ENCODE assay signal across 25 cellular contexts in genomic region chr20:13580725-13581124, GRCh38.
"Had no signal": no experiment of that assay in that cellular context is flagged by ENCODE, and none has a peak within 500 bp of the region (broad histone marks: within the 10 kb centered on the region; RNA-seq: fewer than 3 reads in every experiment).

No MANE protein-coding gene starts in this region.

- H3K4me2 ChIP-seq: neural progenitor cell had no signal

- H3K4me3 ChIP-seq: lung, neural progenitor cell, psoas muscle, skin epidermis, stomach, testis, thyroid gland, transverse colon, upper lobe of right lung had no signal

- H3K4me1 ChIP-seq: neural progenitor cell, parathyroid adenoma, psoas muscle, stomach, testis, thyroid gland, transverse colon, upper lobe of right lung had no signal

- H3K27me3 ChIP-seq: neural progenitor cell, neutrophil, stomach, testis, thyroid gland, transverse colon, upper lobe of right lung had no signal

- DNase-seq: immature natural killer cell; kidney; mesendoderm; naive B cell; natural killer cell; nephron progenitor cell; occipital lobe; psoas muscle; stimulated activated CD4-positive, alpha-beta T cell treated with anti-CD3 and anti-CD28 coated beads, Interleukin-12 subunit alpha, Interleukin-12 subunit beta, amount 100 ng/mL, for 4 hours; stimulated activated CD4-positive, alpha-beta T cell treated with anti-CD3 and anti-CD28 coated beads, Interleukin-15, amount 100 ng/mL, for 24 hours; stimulated activated CD4-positive, alpha-beta T cell treated with anti-CD3 and anti-CD28 coated beads, Interleukin-2, amount 100 ng/mL, for 24 hours; stimulated activated CD4-positive, alpha-beta T cell treated with anti-CD3 and anti-CD28 coated beads, Interleukin-4, amount 100 ng/mL, for 1 hour; stimulated activated naive B cell treated with anti-CD40 and anti-IgM and Interleukin-4, amounts not matched to agents 10 μg/mL and 1 μg/mL and 100 μg/mL, for 72 hours; stimulated activated naive CD8-positive, alpha-beta T cell treated with anti-CD3 and anti-CD28 coated beads, Interleukin-15, Interleukin-2, amounts not matched to agents 100 U/mL and 50 U/mL, for 24 hours; stomach; testis; transverse colon; upper lobe of right lung had no signal

- H3K9me3 ChIP-seq: neutrophil, psoas muscle, testis, thyroid gland, transverse colon, upper lobe of right lung had no signal

- H2AFZ ChIP-seq: neural progenitor cell, parathyroid adenoma had no signal

- H3K9ac ChIP-seq: neural progenitor cell, parathyroid adenoma had no signal

- H3K36me3 ChIP-seq: neural progenitor cell, neutrophil, thyroid gland had no signal

- H3K27ac ChIP-seq: neural progenitor cell, neutrophil, parathyroid adenoma, psoas muscle, skin epidermis, stomach, testis, thyroid gland, transverse colon, upper lobe of right lung had no signal

- ATAC-seq: natural killer cell; psoas muscle; sciatic nerve; stimulated activated naive B cell treated with anti-CD40 and anti-IgM and Interleukin-4, amounts not matched to agents 10 μg/mL and 1 μg/mL and 100 μg/mL, for 72 hours; stimulated activated naive CD8-positive, alpha-beta T cell treated with anti-CD3 and anti-CD28 coated beads, Interleukin-15, Interleukin-2, amounts not matched to agents 100 U/mL and 50 U/mL, for 24 hours; upper lobe of right lung had no signal

- H3K79me2 ChIP-seq: parathyroid adenoma had no signal
